In genomic region chr9:89924611-89925010, GRCh38 we compare ENCODE assay signal across 10 cellular contexts.
"Had no signal": no experiment of that assay in that cellular context is flagged by ENCODE, and none has a peak within 500 bp of the region (broad histone marks: within the 10 kb centered on the region; RNA-seq: fewer than 3 reads in every experiment).

No MANE protein-coding gene starts in this region.

- H3K4me3 ChIP-seq: skin epidermis, upper lobe of left lung had no signal

- H3K27me3 ChIP-seq: ovary, upper lobe of left lung had no signal

- ATAC-seq: Right ventricle myocardium inferior, SK-N-SH treated with all-trans-retinoic acid at 6 μM for 48 hours had no signal

- H3K9me3 ChIP-seq: ovary, upper lobe of left lung had no signal

- H3K36me3 ChIP-seq: ovary, upper lobe of left lung had no signal

- H3K27ac ChIP-seq: ovary, upper lobe of left lung had no signal

- DNase-seq: activated CD4-positive, CD25-positive, alpha-beta regulatory T cell treated with anti-CD3 and anti-CD28 coated beads, Interleukin-2, amount 50 U/mL, for 72 hours; activated T-cell treated with anti-CD3 and anti-CD28 coated beads, Interleukin-2, amount 50 U/mL, for 1 hour; anterior cingulate cortex; hippocampal formation; substantia nigra; upper lobe of left lung had no signal
